ENCODE assay signal across 36 cellular contexts in genomic region chr4:171929477-171929876, GRCh38.
"Had no signal": no experiment of that assay in that cellular context is flagged by ENCODE, and none has a peak within 500 bp of the region (broad histone marks: within the 10 kb centered on the region; RNA-seq: fewer than 3 reads in every experiment).

No MANE protein-coding gene starts in this region.

- H3K9me3 ChIP-seq: ascending aorta, Peyer's patch had no signal

- H3K27ac ChIP-seq: ascending aorta, cardiac muscle cell, Peyer's patch, RWPE1, VCaP had no signal

- DNase-seq: activated B cell treated with CpG ODN at 0.5 μM for 24 hours; activated CD4-positive, alpha-beta memory T cell treated with anti-CD3 and anti-CD28 coated beads for 36 hours; activated CD4-positive, alpha-beta T cell treated with anti-CD3 and anti-CD28 coated beads for 4 hours; activated CD4-positive, alpha-beta T cell treated with anti-CD3 and anti-CD28 coated beads, Interleukin-2, amount 50 U/mL, for 1 hour; activated CD4-positive, CD25-positive, alpha-beta regulatory T cell treated with anti-CD3 and anti-CD28 coated beads, Interleukin-2, amount 50 U/mL, for 72 hours; activated CD8-positive, alpha-beta memory T cell treated with anti-CD3 and anti-CD28 coated beads, Interleukin-2, amount 50 U/mL, for 4 hours; activated naive CD4-positive, alpha-beta T cell; activated naive CD4-positive, alpha-beta T cell treated with anti-CD3 and anti-CD28 coated beads, Interleukin-2, amount 50 U/mL, for 16 hours; activated naive CD8-positive, alpha-beta T cell treated with anti-CD3 and anti-CD28 coated beads for 36 hours; activated T-cell treated with anti-CD3 and anti-CD28 coated beads for 4 hours; activated T-cell treated with anti-CD3 and anti-CD28 coated beads, Interleukin-2, amount 50 U/mL, for 4 hours; amygdala; KG1; MM.1S; MV-4-11; NCI-H1092; NCI-H1417; NCI-H146; NCI-H187; NCI-H2029 treated with DMSO at 0.1 percent for 48 hours; NCI-H2107; NCI-H2171; NCI-H510A; NCI-H526; NCI-H748 treated with DMSO at 0.1 percent for 48 hours; NK-92 treated with Interleukin-12 subunit alpha and Interleukin-12 subunit beta, amount 100 ng/mL, for 24 hours; PC-3; Peyer's patch; Right ventricle myocardium superior; SW 1271; T-helper 1 cell; T-helper 9 cell had no signal

- H3K36me3 ChIP-seq: ascending aorta, cardiac muscle cell, Peyer's patch had no signal

- H3K27me3 ChIP-seq: ascending aorta, cardiac muscle cell, Peyer's patch had no signal

- ATAC-seq: PC-3 had no signal

- H3K4me3 ChIP-seq: ascending aorta, cardiac muscle cell, Peyer's patch had no signal

- H3K4me1 ChIP-seq: ascending aorta, Peyer's patch had no signal
